In genomic region chr7:151086802-151087246, GRCh38 we compare ENCODE assay signal across 8 cellular contexts. TPM values are rescaled to one million over a fixed set of nuclear protein-coding genes. Genes with fewer than 3 reads are reported as not detected.
DNase-seq lines count a peak whose midpoint lies in the region; ATAC-seq, FAIRE-seq and TF ChIP-seq lines count a peak whose summit lies in the region.

No MANE protein-coding gene starts in this region.

- peak overlapping the region; percentile 68 for H3K4ac ChIP-seq in IMR-90 (ENCODE audit: low read depth, low read length)

- H3K79me1 ChIP-seq in IMR-90 (ENCODE audit: low read depth in 1 of 2, low read length in 2 of 2), result peaks cover 10 to 49% of the 10 kb centered on the region in 2 experiments; a peak in 3 of 4 replicates

- no peak for FAIRE-seq in small intestine (lab: Jason Lieb, UNC)

- H2AFZ ChIP-seq in IMR-90 (replicated peaks; ENCODE audit: low read length, poor library complexity), result peak overlapping the region; percentile 82

- ATAC-seq in IMR-90 (ENCODE audit: low read depth), result no peak

- peak overlapping the region; percentile 68 for H3K14ac ChIP-seq in IMR-90 (replicated peaks; ENCODE audit: low read depth, low read length)

- H3K27me3 ChIP-seq in IMR-90 (ENCODE audit: control insufficient read depth, insufficient read depth, low read length) (no peaks in the 10 kb centered on the region), small intestine (ENCODE audit: control insufficient read depth in 2 of 2, insufficient read depth in 2 of 2, low read length in 2 of 2) (no peaks in the 10 kb centered on the region)

- H4K91ac ChIP-seq in IMR-90 (ENCODE audit: insufficient read depth, low read depth, low read length), result peak overlapping the region; percentile 66; the same call in 1 of the 2 replicates

- POLR2A ChIA-PET in IMR-90 (lab: Charles Lee; ENCODE audit: unreplicated experiment), result no interaction called here

- peaks cover 5% of the 10 kb centered on the region for H3K36me3 Mint-ChIP-seq in activated naive CD4-positive, alpha-beta T cell treated with anti-CD3 and anti-CD28 coated beads, Interleukin-2, amount 10 ng/mL, durations not matched to agents 7 days and 5 days

- H3K9me3 Mint-ChIP-seq in activated naive CD4-positive, alpha-beta T cell treated with anti-CD3 and anti-CD28 coated beads, Interleukin-2, amount 10 ng/mL, durations not matched to agents 7 days and 5 days, result no peaks in the 10 kb centered on the region

- TF ChIP-seq CTCF in IMR-90 (conservative IDR thresholded peaks at IDR 0.05; ENCODE audit: low read depth, low read length), result no peak

- H3K4me1 Mint-ChIP-seq in activated naive CD4-positive, alpha-beta T cell treated with anti-CD3 and anti-CD28 coated beads, Interleukin-2, amount 10 ng/mL, durations not matched to agents 7 days and 5 days, result peaks cover 43% of the 10 kb centered on the region

- peak overlapping the region; percentile 50 for H3K4me2 ChIP-seq in IMR-90 (ENCODE audit: low read depth, low read length)

- peaks cover 30% of the 10 kb centered on the region for H3K4me1 ChIP-seq in IMR-90 (ENCODE audit: control insufficient read depth, insufficient read depth, low read length)
- peaks cover 0 to 11% of the 10 kb centered on the region in 2 donors for H3K4me1 ChIP-seq in small intestine (ENCODE audit: control insufficient read depth in 2 of 2, insufficient read depth in 1 of 2, low read depth in 1 of 2, low read length in 1 of 2)

- H3K36me3 ChIP-seq in IMR-90 (ENCODE audit: control insufficient read depth, insufficient read depth, low read length) (peaks cover under 1% of the 10 kb centered on the region; the same call in 1 of the 2 replicates), small intestine (ENCODE audit: control insufficient read depth in 2 of 2, insufficient read depth in 2 of 2, low read length in 2 of 2) (no peaks in the 10 kb centered on the region)

- H4K20me1 ChIP-seq in IMR-90 (ENCODE audit: insufficient read depth, low read length), result peaks cover 43% of the 10 kb centered on the region

- 0% methylated on average over 46 of the region's 56 CpGs; no CpG with 5 or more reads in 1 of the 2 experiments for WGBS in IMR-90 (ENCODE audit: extremely low coverage in 2 of 2, insufficient read length in 1 of 2), 2 experiments
- WGBS in small intestine, 3 donors, result 0 to 1% (median 1%) methylated on average over 22 to 52 of the region's 56 CpGs

- H3K56ac ChIP-seq in IMR-90 (ENCODE audit: extremely low read depth, insufficient read depth, low read length), result peak overlapping the region; percentile 36; the same call in 1 of the 2 replicates

- peaks cover 8% of the 10 kb centered on the region for H3K9me1 ChIP-seq in IMR-90 (ENCODE audit: insufficient read depth, low read length)

- H2BK20ac ChIP-seq in IMR-90 (ENCODE audit: low read depth, low read length), result no peak overlapping the region

- intact Hi-C loops in IMR-90 (cut with micrococcal nuclease), result loop anchor here (2.0 kb wide), 1 partner anchor 58 kb away; the partner anchor contains the start of gene ABCB8

- H2BK120ac ChIP-seq in IMR-90 (ENCODE audit: low read depth, low read length), result no peak overlapping the region

- peaks cover 66% of the 10 kb centered on the region for H3K27me3 Mint-ChIP-seq in activated naive CD4-positive, alpha-beta T cell treated with anti-CD3 and anti-CD28 coated beads, Interleukin-2, amount 10 ng/mL, durations not matched to agents 7 days and 5 days

- peak overlapping the region; percentile 83 for H3K27ac Mint-ChIP-seq in activated naive CD4-positive, alpha-beta T cell treated with anti-CD3 and anti-CD28 coated beads, Interleukin-2, amount 10 ng/mL, durations not matched to agents 7 days and 5 days

- peak; percentile 58 for DNase-seq in COLO668 (lab: John Stamatoyannopoulos, UW; ENCODE audit: unreplicated experiment)
- no peak for DNase-seq in IMR-90
- DNase-seq in activated naive CD4-positive, alpha-beta T cell treated with anti-CD3 and anti-CD28 coated beads, Interleukin-2, amount 10 ng/mL, durations not matched to agents 7 days and 5 days, result peak; percentile 53
- DNase-seq in small intestine, result peak; percentile 27
- DNase-seq in mucosa of gallbladder (ENCODE audit: low spot score), result no peak
- DNase-seq in NCI-H2107 (lab: John Stamatoyannopoulos, UW), result no peak
- no peak for DNase-seq in HPDE6-E6E7 (ENCODE audit: extremely low spot score)

- TF ChIP-seq RAD21 in IMR-90 (IDR thresholded peaks at IDR 0.05; ENCODE audit: low read length), result no peak

- H3K4me3 Mint-ChIP-seq in activated naive CD4-positive, alpha-beta T cell treated with anti-CD3 and anti-CD28 coated beads, Interleukin-2, amount 10 ng/mL, durations not matched to agents 7 days and 5 days, result peak overlapping the region; percentile 89

- no peak overlapping the region for H2BK15ac ChIP-seq in IMR-90 (ENCODE audit: low read depth, low read length)

- peak overlapping the region in 1 of 2 experiments; percentile 29; a peak in 2 of 4 replicates for H4K8ac ChIP-seq in IMR-90 (ENCODE audit: low read depth in 2 of 2, low read length in 2 of 2)

- CTCF ChIA-PET in IMR-90 (lab: Yijun Ruan, JAX), result no interaction called here
- CTCF ChIA-PET in activated naive CD4-positive, alpha-beta T cell treated with anti-CD3 and anti-CD28 coated beads, Interleukin-2, amount 10 ng/mL, durations not matched to agents 7 days and 5 days (lab: Charles Lee), result no interaction called here

- 0 out of 2 replicates have a peak overlapping the region, but pooled peaks have one; percentile 45 for H2AK5ac ChIP-seq in IMR-90 (ENCODE audit: low read depth, low read length)

- H3K9ac ChIP-seq in IMR-90 (ENCODE audit: low read depth, low read length), result peak overlapping the region; percentile 75

- H4K5ac ChIP-seq in IMR-90 (ENCODE audit: low read depth, low read length), result no peak overlapping the region

- H3K9me3 ChIP-seq in IMR-90 (ENCODE audit: control insufficient read depth, insufficient read depth, low read length) (no peaks in the 10 kb centered on the region), small intestine (ENCODE audit: control insufficient read depth, low read depth) (no peaks in the 10 kb centered on the region)

- dilution Hi-C loops in IMR-90 (cut with HindIII; ENCODE audit: low sequenced_read_pairs, unreplicated experiment), result no loop called here

- no peak overlapping the region; the same call in 1 of the 2 replicates for H3K18ac ChIP-seq in IMR-90 (ENCODE audit: low read depth, low read length)

- in situ Hi-C loops in IMR-90 (cut with MboI; ENCODE audit: low sequenced_read_pairs), result no loop called here

- H3K27ac ChIP-seq in IMR-90 (ENCODE audit: insufficient read depth, low read length) (peak overlapping the region; percentile 63), small intestine (ENCODE audit: low read depth in 1 of 2, low read length in 1 of 2) (peak overlapping the region; percentile 83 to 89)

- H3K4me3 ChIP-seq in IMR-90 (ENCODE audit: insufficient read depth, low read depth, low read length) (peak overlapping the region; percentile 86), iPS-11a (ENCODE audit: low read depth, low read length) (peak overlapping the region; percentile 65), small intestine (ENCODE audit: low read depth in 1 of 2, low read length in 2 of 2) (peak overlapping the region; percentile 55 to 91)

- H2BK5ac ChIP-seq in IMR-90 (ENCODE audit: low read depth, low read length, poor library complexity, severe bottlenecking), result peak overlapping the region; percentile 50

- TF ChIP-seq POLR2A in IMR-90 (IDR thresholded peaks at IDR 0.05; ENCODE audit: low read depth, low read length), result no peak

- BruUV-seq in IMR-90 (replicated peaks; lab: Mats Ljungman, UMichigan), result no TSS peak

- peak overlapping the region; percentile 76 for H2AK9ac ChIP-seq in IMR-90 (replicated peaks; ENCODE audit: low read depth, low read length, poor library complexity)

- peak overlapping the region; percentile 64 for H3K23ac ChIP-seq in IMR-90 (ENCODE audit: low read depth, low read length)

TF ChIP-seq in IMR-90, 13 proteins besides CTCF, POLR2A, EP300 and RAD21 (continues in another document):
- peak; percentile 57; the same call in 1 of the 2 replicates for TF ChIP-seq CHD1 (IDR thresholded peaks at IDR 0.05; ENCODE audit: low read depth, low read length)
- TF ChIP-seq USF2 (IDR thresholded peaks at IDR 0.05; ENCODE audit: low read depth, low read length), result no peak

RNA-seq across cellular contexts. Expression of gene AGAP3, which starts 0.5 kb away (rescaled TPM):
- 33.3 and 35.3 TPM in 2 replicates for total RNA-seq in IMR-90 (2012; rRNA removed)
- polyA plus RNA-seq in IMR-90 (2012; rRNA removed), result 93.9 and 99.5 TPM in 2 replicates
- polyA plus RNA-seq in IMR-90 (2012; cell fraction: cytosol; rRNA removed), result 87.0 and 97.5 TPM in 2 replicates
- 301 and 531 TPM in 2 replicates for polyA plus RNA-seq in IMR-90 (2012; cell fraction: nucleus; rRNA removed; ENCODE audit: low replicate concordance)
- polyA plus RNA-seq in small intestine, result 10 to 100 TPM; 46.5 to 57.9 (median 54.9) TPM
- 98.4 TPM for total RNA-seq in mucosa of gallbladder

RNA-seq across cellular contexts. Expression of gene TMUB1, which starts 3.5 kb away (rescaled TPM):
- total RNA-seq in IMR-90 (2012; rRNA removed), result 6.8 and 7.8 TPM in 2 replicates
- polyA plus RNA-seq in IMR-90 (2012; rRNA removed), result 29.8 and 38.3 TPM in 2 replicates
- 24.3 and 48.1 TPM in 2 replicates for polyA plus RNA-seq in IMR-90 (2012; cell fraction: cytosol; rRNA removed)
- 34.7 and 60.3 TPM in 2 replicates for polyA plus RNA-seq in IMR-90 (2012; cell fraction: nucleus; rRNA removed; ENCODE audit: low replicate concordance)
- polyA plus RNA-seq in small intestine, result 100 to 1,000 TPM in 1 of 3 donors, 10 to 100 TPM in 2; 66.4 to 144 (median 77.4) TPM
- total RNA-seq in mucosa of gallbladder, result 69.1 TPM

RNA-seq across cellular contexts. Expression of gene FASTK, which starts 6.2 kb away (rescaled TPM):
- 41.9 and 53.8 TPM in 2 replicates for total RNA-seq in IMR-90 (2012; rRNA removed)
- 115 and 127 TPM in 2 replicates for polyA plus RNA-seq in IMR-90 (2012; rRNA removed)
- polyA plus RNA-seq in IMR-90 (2012; cell fraction: cytosol; rRNA removed), result 99.0 and 130 TPM in 2 replicates
- polyA plus RNA-seq in IMR-90 (2012; cell fraction: nucleus; rRNA removed; ENCODE audit: low replicate concordance), result 430 and 1,164 TPM in 2 replicates
- polyA plus RNA-seq in small intestine, result 100 to 1,000 TPM; 114 to 248 (median 139) TPM
- 121 TPM for total RNA-seq in mucosa of gallbladder

RNA-seq across cellular contexts. Expression of gene SLC4A2, which starts 27.4 kb away (rescaled TPM):
- 25.3 and 29.6 TPM in 2 replicates for total RNA-seq in IMR-90 (2012; rRNA removed)
- 91.0 and 112 TPM in 2 replicates for polyA plus RNA-seq in IMR-90 (2012; rRNA removed)
- 70.2 and 89.3 TPM in 2 replicates for polyA plus RNA-seq in IMR-90 (2012; cell fraction: cytosol; rRNA removed)
- polyA plus RNA-seq in IMR-90 (2012; cell fraction: nucleus; rRNA removed; ENCODE audit: low replicate concordance), result 205 and 510 TPM in 2 replicates
- 100 to 1,000 TPM in 2 of 3 donors, 10 to 100 TPM in 1; 91.5 to 132 (median 101) TPM for polyA plus RNA-seq in small intestine
- total RNA-seq in mucosa of gallbladder, result 193 TPM

RNA-seq across cellular contexts. Expression of gene CDK5, which starts 29.1 kb away (rescaled TPM):
- total RNA-seq in IMR-90 (2012; rRNA removed), result 22.4 and 24.7 TPM in 2 replicates
- polyA plus RNA-seq in IMR-90 (2012; rRNA removed), result 34.8 and 45.6 TPM in 2 replicates
- 29.1 and 41.6 TPM in 2 replicates for polyA plus RNA-seq in IMR-90 (2012; cell fraction: cytosol; rRNA removed)
- 16.0 and 19.1 TPM in 2 replicates for polyA plus RNA-seq in IMR-90 (2012; cell fraction: nucleus; rRNA removed; ENCODE audit: low replicate concordance)
- polyA plus RNA-seq in small intestine, result 10 to 100 TPM; 10.8 to 19.7 (median 12.9) TPM
- total RNA-seq in mucosa of gallbladder, result 15.9 TPM

Comparison
In these comparisons a context has a peak if more than half of its experiments do, and no peak if none do; other contexts are left out.
1. DNase-seq: peak in COLO668 (single experiment), activated naive CD4-positive, alpha-beta T cell treated with anti-CD3 and anti-CD28 coated beads, Interleukin-2, amount 10 ng/mL, durations not matched to agents 7 days and 5 days (single experiment) and small intestine (single experiment); none in IMR-90 (single experiment), mucosa of gallbladder (single experiment), NCI-H2107 (single experiment) and HPDE6-E6E7 (single experiment).
2. Peak in every context shown above with its lines, with median percentiles within 50 percentile points of each other: H3K4me3 ChIP-seq.